25 cellular contexts compared by ENCODE assay signal in the genomic region with DNA sequence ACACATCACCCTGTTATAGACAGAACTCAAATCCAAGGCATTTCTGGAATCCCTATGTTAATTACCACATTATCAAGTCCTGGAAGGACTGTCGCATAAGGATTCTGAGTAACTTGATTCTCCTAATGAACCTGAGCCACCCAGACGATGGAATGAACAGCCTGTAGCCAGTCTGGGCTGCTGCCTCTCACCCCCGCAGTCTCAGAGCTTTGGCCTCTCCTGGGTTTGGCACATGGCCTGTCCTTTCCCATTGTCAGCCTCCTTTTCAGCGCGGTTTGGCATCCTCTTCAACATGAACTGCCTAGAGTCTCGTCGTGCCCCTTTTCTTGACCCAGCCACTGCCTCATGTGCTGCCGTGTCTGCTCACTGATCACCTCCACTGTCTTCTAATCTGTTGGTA.
DNase-seq lines count a peak whose midpoint lies in the region; ATAC-seq and TF ChIP-seq lines count a peak whose summit lies in the region.
"Had no signal": no experiment of that assay in that cellular context is flagged by ENCODE, and none has a peak within 500 bp of the region (broad histone marks: within the 10 kb centered on the region; RNA-seq: fewer than 3 reads in every experiment).

No MANE protein-coding gene starts in this region.

- H2BK15ac ChIP-seq in H9 (ENCODE audit: low read depth, low read length), result no peak overlapping the region

- H3K4me1 Mint-ChIP-seq in H9, result peaks cover 7 to 16% of the 10 kb centered on the region in 2 experiments
- H3K4me1 Mint-ChIP-seq in stimulated activated effector memory CD8-positive, alpha-beta T cell treated with anti-CD3 and anti-CD28 coated beads, Interleukin-12 subunit alpha, Interleukin-12 subunit beta, amount 100 ng/mL, for 72 hours, result no peaks in the 10 kb centered on the region
- H3K4me1 Mint-ChIP-seq: activated naive CD8-positive, alpha-beta T cell treated with anti-CD3 and anti-CD28 coated beads for 36 hours; stimulated activated memory B cell treated with anti-CD40 and anti-IgM and Interleukin-4, amounts not matched to agents 10 μg/mL and 1 μg/mL and 100 μg/mL, for 72 hours had no signal

- no peak overlapping the region for H3K4ac ChIP-seq in H9 (ENCODE audit: low read depth, low read length)

- no peaks in the 10 kb centered on the region for H3K9me3 Mint-ChIP-seq in H9
- no peaks in the 10 kb centered on the region for H3K9me3 Mint-ChIP-seq in stimulated activated effector memory CD8-positive, alpha-beta T cell treated with anti-CD3 and anti-CD28 coated beads, Interleukin-12 subunit alpha, Interleukin-12 subunit beta, amount 100 ng/mL, for 72 hours
- H3K9me3 Mint-ChIP-seq: activated naive CD8-positive, alpha-beta T cell treated with anti-CD3 and anti-CD28 coated beads for 36 hours; brain; CD8-positive, alpha-beta T cell; mesothelial cell of epicardium; nephron progenitor cell; stimulated activated memory B cell treated with anti-CD40 and anti-IgM and Interleukin-4, amounts not matched to agents 10 μg/mL and 1 μg/mL and 100 μg/mL, for 72 hours; T-helper 2 cell treated with Interferon-gamma antibody and Interleukin-4, amounts not matched to agents 5 μg/mL and 100 μg/mL, for 36 hours had no signal

- peak; percentile 62 to 67 for ATAC-seq in right cardiac atrium
- no peak for ATAC-seq in GM19351 (IDR thresholded peaks at IDR 0.05; ENCODE audit: unreplicated experiment)
- no peak for ATAC-seq in stimulated activated effector memory CD8-positive, alpha-beta T cell treated with anti-CD3 and anti-CD28 coated beads, Interleukin-12 subunit alpha, Interleukin-12 subunit beta, amount 100 ng/mL, for 72 hours
- ATAC-seq: CD8-positive, alpha-beta T cell; GM12878; HepG2; left colon; stimulated activated memory B cell treated with anti-CD40 and anti-IgM and Interleukin-4, amounts not matched to agents 10 μg/mL and 1 μg/mL and 100 μg/mL, for 72 hours had no signal

- H2BK20ac ChIP-seq in H9 (ENCODE audit: low read depth, low read length, poor library complexity, severe bottlenecking), result no peak overlapping the region

- H2BK5ac ChIP-seq in H9 (ENCODE audit: insufficient read length, low read length), result no peak overlapping the region

- H4K5ac ChIP-seq in H9 (ENCODE audit: insufficient read length, low read depth, low read length), result no peak overlapping the region

- H2BK120ac ChIP-seq in H9 (ENCODE audit: low read depth, low read length, poor library complexity, severe bottlenecking), result no peak overlapping the region

- no peak overlapping the region for H2AFZ ChIP-seq in H9 (ENCODE audit: low read length)

- no peaks in the 10 kb centered on the region for H3K23me2 ChIP-seq in H9 (ENCODE audit: insufficient read length, low read depth, low read length, poor library complexity, severe bottlenecking)

- no peaks in the 10 kb centered on the region for H3K79me1 ChIP-seq in H9 (ENCODE audit: insufficient read depth, low read depth, low read length, poor library complexity, severe bottlenecking)

- TF ChIP-seq POLR2A in spleen (IDR thresholded peaks at IDR 0.05), result no peak

- in situ Hi-C loops in astrocyte of the spinal cord (cut with HindIII; ENCODE audit: low sequenced_read_pairs), result no loop called here

- H3K27me3 Mint-ChIP-seq in H9 (ENCODE audit: low read depth), result no peaks in the 10 kb centered on the region
- H3K27me3 Mint-ChIP-seq: activated naive CD8-positive, alpha-beta T cell treated with anti-CD3 and anti-CD28 coated beads for 36 hours; brain; stimulated activated memory B cell treated with anti-CD40 and anti-IgM and Interleukin-4, amounts not matched to agents 10 μg/mL and 1 μg/mL and 100 μg/mL, for 72 hours had no signal

- H2BK12ac ChIP-seq in H9 (ENCODE audit: insufficient read length, low read depth, low read length), result no peak overlapping the region

- WGBS in H9 (ENCODE audit: extremely low coverage, insufficient read length, low lambda C conversion rate), result no CpG with 5 or more reads among the region's 8 CpGs
- WGBS in right cardiac atrium, result 50% methylated on average over 8 of the region's 8 CpGs
- 66 to 93% (median 89%) methylated on average over 8 of the region's 8 CpGs for WGBS in spleen, 5 donors

- H3K4me1 ChIP-seq in H9 (ENCODE audit: insufficient read depth, low read length), result peaks cover 9% of the 10 kb centered on the region
- peaks cover 3% of the 10 kb centered on the region for H3K4me1 ChIP-seq in right cardiac atrium (ENCODE audit: control insufficient read depth, insufficient read depth, low read length)
- H3K4me1 ChIP-seq in spleen, result no peaks in the 10 kb centered on the region

- H3K4me3 Mint-ChIP-seq in H9, result no peak overlapping the region
- no peak overlapping the region for H3K4me3 Mint-ChIP-seq in stimulated activated effector memory CD8-positive, alpha-beta T cell treated with anti-CD3 and anti-CD28 coated beads, Interleukin-12 subunit alpha, Interleukin-12 subunit beta, amount 100 ng/mL, for 72 hours
- H3K4me3 Mint-ChIP-seq: activated naive CD8-positive, alpha-beta T cell treated with anti-CD3 and anti-CD28 coated beads for 36 hours; brain; CD8-positive, alpha-beta T cell; mesothelial cell of epicardium; nephron progenitor cell; stimulated activated memory B cell treated with anti-CD40 and anti-IgM and Interleukin-4, amounts not matched to agents 10 μg/mL and 1 μg/mL and 100 μg/mL, for 72 hours; T-helper 2 cell treated with Interferon-gamma antibody and Interleukin-4, amounts not matched to agents 5 μg/mL and 100 μg/mL, for 36 hours had no signal

- H3K27ac ChIP-seq in H9 (ENCODE audit: insufficient read length, low read depth, low read length) (no peak overlapping the region), right cardiac atrium (ENCODE audit: low read length) (no peak overlapping the region), spleen (no peak overlapping the region)
- H3K27ac ChIP-seq: coronary artery, HL-60, WERI-Rb-1 had no signal

- H4K8ac ChIP-seq in H9 (replicated peaks; ENCODE audit: insufficient read length, low read depth, low read length), result no peak overlapping the region

- H3K18ac ChIP-seq in H9 (ENCODE audit: insufficient read length, low read depth, low read length), result peak overlapping the region; percentile 68

- no peak overlapping the region for H3K4me2 ChIP-seq in H9 (ENCODE audit: insufficient read depth, insufficient read length, low read length)

- no peak overlapping the region for H4K91ac ChIP-seq in H9 (ENCODE audit: insufficient read length, low read depth, low read length)

- no peak overlapping the region for H3T11ph ChIP-seq in H9 (ENCODE audit: low read length)

- peak; percentile 30 for DNase-seq in H9
- peak; percentile 26 for DNase-seq in astrocyte of the spinal cord (ENCODE audit: low read depth, low spot score)
- peak; percentile 30 to 68 (median 61) for DNase-seq in right cardiac atrium
- peak; percentile 55 for DNase-seq in spleen
- no peak for DNase-seq in HEK293T (ENCODE audit: extremely low spot score)
- DNase-seq in stimulated activated effector memory CD8-positive, alpha-beta T cell treated with anti-CD3 and anti-CD28 coated beads, Interleukin-12 subunit alpha, Interleukin-12 subunit beta, amount 100 ng/mL, for 72 hours (ENCODE audit: low spot score in 2 of 2), result no peak
- DNase-seq: activated CD4-positive, alpha-beta T cell treated with anti-CD3 and anti-CD28 coated beads, Interleukin-2, amount 50 U/mL, for 1 hour; activated CD8-positive, alpha-beta memory T cell treated with anti-CD3 and anti-CD28 coated beads, Interleukin-2, amount 50 U/mL, for 48 hours; activated naive CD8-positive, alpha-beta T cell treated with anti-CD3 and anti-CD28 coated beads for 36 hours; CD8-positive, alpha-beta T cell; left colon; NCI-H1105; NCI-H69; nephron progenitor cell; posterior cingulate gyrus; WERI-Rb-1 had no signal

- peak overlapping the region in 1 of 3 experiments; percentile 35; a peak in 2 of 7 replicates for H3K27ac Mint-ChIP-seq in H9
- H3K27ac Mint-ChIP-seq in stimulated activated effector memory CD8-positive, alpha-beta T cell treated with anti-CD3 and anti-CD28 coated beads, Interleukin-12 subunit alpha, Interleukin-12 subunit beta, amount 100 ng/mL, for 72 hours, result no peak overlapping the region
- H3K27ac Mint-ChIP-seq: activated naive CD8-positive, alpha-beta T cell treated with anti-CD3 and anti-CD28 coated beads for 36 hours; CD8-positive, alpha-beta T cell; mesothelial cell of epicardium; nephron progenitor cell; stimulated activated memory B cell treated with anti-CD40 and anti-IgM and Interleukin-4, amounts not matched to agents 10 μg/mL and 1 μg/mL and 100 μg/mL, for 72 hours; T-helper 2 cell treated with Interferon-gamma antibody and Interleukin-4, amounts not matched to agents 5 μg/mL and 100 μg/mL, for 36 hours had no signal

- H4K20me1 ChIP-seq in H9 (ENCODE audit: control insufficient read depth, insufficient read depth, insufficient read length), result no peaks in the 10 kb centered on the region

- no peak overlapping the region for H3K23ac ChIP-seq in H9 (ENCODE audit: insufficient read length, low read depth, low read length)

- intact Hi-C loops in right cardiac atrium (cut with DNase I) (no loop called here), spleen (cut with DNase I; ENCODE audit: low total_unique reads) (no loop called here)

- H3K9ac ChIP-seq in H9 (ENCODE audit: extremely low read depth, insufficient read length, low read length), result no peak overlapping the region

- no peaks in the 10 kb centered on the region for H3K36me3 ChIP-seq in spleen
- H3K36me3 ChIP-seq: WERI-Rb-1 had no signal

- POLR2A ChIA-PET in HEK293T (lab: Yijun Ruan, JAX), result no interaction called here

- no peaks in the 10 kb centered on the region for H3K36me3 Mint-ChIP-seq in H9 (ENCODE audit: insufficient read depth in 1 of 3, low read depth in 3 of 3)
- H3K36me3 Mint-ChIP-seq in stimulated activated effector memory CD8-positive, alpha-beta T cell treated with anti-CD3 and anti-CD28 coated beads, Interleukin-12 subunit alpha, Interleukin-12 subunit beta, amount 100 ng/mL, for 72 hours, result no peaks in the 10 kb centered on the region
- H3K36me3 Mint-ChIP-seq: activated naive CD8-positive, alpha-beta T cell treated with anti-CD3 and anti-CD28 coated beads for 36 hours; CD8-positive, alpha-beta T cell; mesothelial cell of epicardium; stimulated activated memory B cell treated with anti-CD40 and anti-IgM and Interleukin-4, amounts not matched to agents 10 μg/mL and 1 μg/mL and 100 μg/mL, for 72 hours had no signal

- H3K9me3 ChIP-seq in H9 (ENCODE audit: control insufficient read depth, low read depth, low read length) (no peaks in the 10 kb centered on the region), right cardiac atrium (ENCODE audit: control insufficient read depth, low read length) (no peaks in the 10 kb centered on the region), spleen (no peaks in the 10 kb centered on the region)

- peak overlapping the region; percentile 45 for H3K14ac ChIP-seq in H9 (ENCODE audit: insufficient read depth, low read length)

- H3K56ac ChIP-seq in H9 (ENCODE audit: insufficient read length, low read depth, low read length), result no peak overlapping the region

- CTCF ChIA-PET in HEK293T (lab: Yijun Ruan, JAX), result no interaction called here

- no peak overlapping the region for H3K4me3 ChIP-seq in astrocyte of the spinal cord (ENCODE audit: low read depth, low read length)
- H3K4me3 ChIP-seq in right cardiac atrium (ENCODE audit: low read length), result no peak overlapping the region
- no peak overlapping the region for H3K4me3 ChIP-seq in spleen
- H3K4me3 ChIP-seq: coronary artery, GM12878 had no signal

- H2AK5ac ChIP-seq in H9 (ENCODE audit: insufficient read length, low read length), result no peak overlapping the region

- no peaks in the 10 kb centered on the region for H3K79me2 ChIP-seq in H9 (ENCODE audit: insufficient read depth, low read length)

- TF ChIP-seq CTCF in H9 (conservative IDR thresholded peaks at IDR 0.05) (no peak), astrocyte of the spinal cord (IDR thresholded peaks at IDR 0.05; ENCODE audit: low read depth, low read length) (no peak), spleen (IDR thresholded peaks at IDR 0.05 in 8 of 11, conservative IDR thresholded peaks at IDR 0.05 in 3 of 11) (no peak)

- H3K27me3 ChIP-seq in H9 (ENCODE audit: insufficient read depth, low read length) (no peaks in the 10 kb centered on the region), right cardiac atrium (ENCODE audit: control insufficient read depth, insufficient read depth) (no peaks in the 10 kb centered on the region), spleen (replicated peaks in 1 of 7) (no peaks in the 10 kb centered on the region)

Comparison
In these comparisons a context has a peak if more than half of its experiments do, and no peak if none do; other contexts are left out.
1. DNase-seq: peak in H9 (single experiment), astrocyte of the spinal cord (single experiment), right cardiac atrium (3 of 3) and spleen (single experiment); none in HEK293T (single experiment) and stimulated activated effector memory CD8-positive, alpha-beta T cell treated with anti-CD3 and anti-CD28 coated beads, Interleukin-12 subunit alpha, Interleukin-12 subunit beta, amount 100 ng/mL, for 72 hours (0 of 2).
2. ATAC-seq: peak in right cardiac atrium (2 of 2); none in GM19351 (single experiment) and stimulated activated effector memory CD8-positive, alpha-beta T cell treated with anti-CD3 and anti-CD28 coated beads, Interleukin-12 subunit alpha, Interleukin-12 subunit beta, amount 100 ng/mL, for 72 hours (single experiment).